In genomic region chr10:7547825-7548224, GRCh38 we compare ENCODE assay signal across 29 cellular contexts.
DNase-seq lines count a peak whose midpoint lies in the region; ATAC-seq and TF ChIP-seq lines count a peak whose summit lies in the region.
"Had no signal": no experiment of that assay in that cellular context is flagged by ENCODE, and none has a peak within 500 bp of the region (broad histone marks: within the 10 kb centered on the region; RNA-seq: fewer than 3 reads in every experiment).

No MANE protein-coding gene starts in this region.

- H3K27me3 ChIP-seq in body of pancreas, result no peaks in the 10 kb centered on the region
- H3K27me3 ChIP-seq in neuronal stem cell (ENCODE audit: control insufficient read depth in 3 of 3, insufficient read depth in 3 of 3, low read depth in 1 of 3, low read length in 3 of 3), result peaks cover 0 to 2% (median 0%) of the 10 kb centered on the region in 3 experiments
- no peaks in the 10 kb centered on the region for H3K27me3 ChIP-seq in thyroid gland
- H3K27me3 ChIP-seq: hepatocyte, ovary had no signal

- peak overlapping the region; percentile 16 for H3K18ac ChIP-seq in neuronal stem cell (ENCODE audit: low read length)

- H4K91ac ChIP-seq in neuronal stem cell (ENCODE audit: low read depth, low read length, poor library complexity), result no peak overlapping the region

- H3K36me3 ChIP-seq in body of pancreas (replicated peaks in 1 of 2; ENCODE audit: insufficient read depth in 1 of 2, low read depth in 2 of 2) (no peaks in the 10 kb centered on the region), neuronal stem cell (replicated peaks in 1 of 2; ENCODE audit: control insufficient read depth in 2 of 2, insufficient read depth in 2 of 2, low read length in 2 of 2) (no peaks in the 10 kb centered on the region), thyroid gland (no peaks in the 10 kb centered on the region)
- H3K36me3 ChIP-seq: ovary had no signal

- no peak overlapping the region for H3K9ac ChIP-seq in neuronal stem cell (ENCODE audit: low read depth, low read length, poor library complexity)

- H4K8ac ChIP-seq in neuronal stem cell (ENCODE audit: low read depth, low read length), result no peak overlapping the region

- H3K9me3 Mint-ChIP-seq in T-helper 2 cell treated with Interferon-gamma antibody and Interleukin-4, amounts not matched to agents 5 μg/mL and 100 μg/mL, for 36 hours, result no peaks in the 10 kb centered on the region
- H3K9me3 Mint-ChIP-seq: activated CD8-positive, alpha-beta T cell treated with anti-CD3 and anti-CD28 coated beads for 36 hours; activated naive CD4-positive, alpha-beta T cell treated with anti-CD3 and anti-CD28 coated beads, Interleukin-2, amount 10 ng/mL, durations not matched to agents 7 days and 5 days; activated T-helper 17 cell treated with anti-CD3 and anti-CD28 coated beads, Interleukin-2, amount 50 U/mL, for 72 hours; type B pancreatic cell had no signal

- H3K79me1 ChIP-seq in neuronal stem cell (ENCODE audit: low read depth, low read length), result no peaks in the 10 kb centered on the region

- H2BK120ac ChIP-seq in neuronal stem cell (ENCODE audit: low read depth, low read length), result no peak overlapping the region

- no peak for TF ChIP-seq POLR2A in body of pancreas (IDR thresholded peaks at IDR 0.05)
- no peak for TF ChIP-seq POLR2A in thyroid gland (IDR thresholded peaks at IDR 0.05)

- H2AFZ ChIP-seq in neuronal stem cell (ENCODE audit: low read length), result no peak overlapping the region
- H2AFZ ChIP-seq: hepatocyte, PC-9 had no signal

- no peak overlapping the region for H3K4ac ChIP-seq in neuronal stem cell (ENCODE audit: low read length)

- intact Hi-C loops in body of pancreas (cut with DNase I) (no loop called here), thyroid gland (cut with DNase I) (no loop called here)

- no peak overlapping the region for H2BK15ac ChIP-seq in neuronal stem cell (ENCODE audit: low read length)

- no peak for TF ChIP-seq CTCF in body of pancreas (IDR thresholded peaks at IDR 0.05)
- no peak for TF ChIP-seq CTCF in fibroblast of pulmonary artery (IDR thresholded peaks at IDR 0.05; ENCODE audit: low read length, missing control alignments)
- no peak for TF ChIP-seq CTCF in thyroid gland (IDR thresholded peaks at IDR 0.05)

- H3K4me3 Mint-ChIP-seq in T-helper 2 cell treated with Interferon-gamma antibody and Interleukin-4, amounts not matched to agents 5 μg/mL and 100 μg/mL, for 36 hours, result no peak overlapping the region
- H3K4me3 Mint-ChIP-seq: activated CD8-positive, alpha-beta T cell treated with anti-CD3 and anti-CD28 coated beads for 36 hours; activated naive CD4-positive, alpha-beta T cell treated with anti-CD3 and anti-CD28 coated beads, Interleukin-2, amount 10 ng/mL, durations not matched to agents 7 days and 5 days; activated T-helper 17 cell treated with anti-CD3 and anti-CD28 coated beads, Interleukin-2, amount 50 U/mL, for 72 hours; type B pancreatic cell had no signal

- ATAC-seq in body of pancreas (peak; percentile 36), GM18519 (IDR thresholded peaks at IDR 0.05; ENCODE audit: low FRiP score, unreplicated experiment) (no peak)
- ATAC-seq: activated CD8-positive, alpha-beta T cell treated with anti-CD3 and anti-CD28 coated beads for 36 hours; activated T-helper 17 cell treated with anti-CD3 and anti-CD28 coated beads, Interleukin-2, amount 50 U/mL, for 72 hours; GM12878 had no signal

- no peak overlapping the region for H2AK5ac ChIP-seq in neuronal stem cell (ENCODE audit: low read depth, low read length)

- no peaks in the 10 kb centered on the region for H3K9me3 ChIP-seq in body of pancreas
- no peaks in the 10 kb centered on the region for H3K9me3 ChIP-seq in neuronal stem cell (replicated peaks in 1 of 2; ENCODE audit: control insufficient read depth in 2 of 2, insufficient read depth in 1 of 2, low read depth in 1 of 2, low read length in 2 of 2)
- H3K9me3 ChIP-seq in thyroid gland, result no peaks in the 10 kb centered on the region
- H3K9me3 ChIP-seq: ovary had no signal

- no peak overlapping the region for H3K23ac ChIP-seq in neuronal stem cell (ENCODE audit: low read depth, low read length, poor library complexity)

- peaks cover 4% of the 10 kb centered on the region for H3K27me3 Mint-ChIP-seq in T-helper 2 cell treated with Interferon-gamma antibody and Interleukin-4, amounts not matched to agents 5 μg/mL and 100 μg/mL, for 36 hours (ENCODE audit: low read depth)
- H3K27me3 Mint-ChIP-seq: activated CD8-positive, alpha-beta T cell treated with anti-CD3 and anti-CD28 coated beads for 36 hours; activated T-helper 17 cell treated with anti-CD3 and anti-CD28 coated beads, Interleukin-2, amount 50 U/mL, for 72 hours had no signal

- H3K27ac ChIP-seq in body of pancreas, result peak overlapping the region in 2 of 4 donors; percentile 36 to 47
- no peak overlapping the region for H3K27ac ChIP-seq in neuronal stem cell (replicated peaks; ENCODE audit: low read length)
- H3K27ac ChIP-seq in thyroid gland, result peak overlapping the region in 2 of 3 donors; percentile 12 to 25
- H3K27ac ChIP-seq: C4-2B, epithelial cell of prostate, hepatocyte, HL-60, ovary, PC-9 had no signal

- no peak for DNase-seq in body of pancreas
- peak; percentile 31 for DNase-seq in fibroblast of pulmonary artery (ENCODE audit: low read depth)
- no peak for DNase-seq in neuronal stem cell (ENCODE audit: low spot score)
- no peak for DNase-seq in thyroid gland
- no peak for DNase-seq in NCI-H1694 (lab: John Stamatoyannopoulos, UW)
- DNase-seq in NCI-H345 (lab: John Stamatoyannopoulos, UW), result no peak
- DNase-seq in T-helper 2 cell treated with Interferon-gamma antibody and Interleukin-4, amounts not matched to agents 5 μg/mL and 100 μg/mL, for 36 hours (ENCODE audit: low spot score), result no peak
- DNase-seq: activated CD8-positive, alpha-beta T cell treated with anti-CD3 and anti-CD28 coated beads for 36 hours; activated naive CD4-positive, alpha-beta T cell treated with anti-CD3 and anti-CD28 coated beads, Interleukin-2, amount 10 ng/mL, durations not matched to agents 7 days and 5 days; COR-L47; effector memory CD4-positive, alpha-beta T cell; foreskin fibroblast; HCEC 1CT; KBM-7; kidney glomerular epithelial cell; NCI-H1105 treated with DMSO at 0.1 percent for 48 hours; NCI-H2081; NCI-H526; ovary; PC-9; stimulated activated CD4-positive, alpha-beta T cell treated with anti-CD3 and anti-CD28 coated beads, Interleukin-4, amount 100 ng/mL, for 1 hour had no signal

- no peak overlapping the region for H3K4me2 ChIP-seq in neuronal stem cell (ENCODE audit: insufficient read depth, low read length, poor library complexity, severe bottlenecking)
- H3K4me2 ChIP-seq: hepatocyte, PC-9 had no signal

- H3K14ac ChIP-seq in neuronal stem cell (ENCODE audit: low read length), result no peak overlapping the region

- H3K4me3 ChIP-seq in body of pancreas, result no peak overlapping the region
- no peak overlapping the region for H3K4me3 ChIP-seq in fibroblast of pulmonary artery (replicated peaks; ENCODE audit: low read depth, low read length)
- H3K4me3 ChIP-seq in neuronal stem cell (ENCODE audit: low read length in 2 of 2), result no peak overlapping the region
- H3K4me3 ChIP-seq in thyroid gland (replicated peaks in 1 of 3), result no peak overlapping the region
- H3K4me3 ChIP-seq: GM12878, hepatocyte, ovary, PC-9 had no signal

- 74 to 79% methylated on average over 6 of the region's 6 CpGs for WGBS in body of pancreas, 2 donors
- no CpG with 5 or more reads among the region's 6 CpGs for WGBS in neuronal stem cell (ENCODE audit: extremely low coverage in 2 of 2, insufficient read length in 2 of 2, insufficient replicate concordance in 1 of 2), 2 donors
- 31 to 47% methylated on average over 6 of the region's 6 CpGs for WGBS in thyroid gland, 2 donors

- no peaks in the 10 kb centered on the region for H3K36me3 Mint-ChIP-seq in T-helper 2 cell treated with Interferon-gamma antibody and Interleukin-4, amounts not matched to agents 5 μg/mL and 100 μg/mL, for 36 hours (ENCODE audit: low read depth)
- H3K36me3 Mint-ChIP-seq: activated naive CD4-positive, alpha-beta T cell treated with anti-CD3 and anti-CD28 coated beads, Interleukin-2, amount 10 ng/mL, durations not matched to agents 7 days and 5 days; type B pancreatic cell had no signal

- H3K4me1 Mint-ChIP-seq in T-helper 2 cell treated with Interferon-gamma antibody and Interleukin-4, amounts not matched to agents 5 μg/mL and 100 μg/mL, for 36 hours (ENCODE audit: low read depth), result no peaks in the 10 kb centered on the region
- H3K4me1 Mint-ChIP-seq: activated naive CD4-positive, alpha-beta T cell treated with anti-CD3 and anti-CD28 coated beads, Interleukin-2, amount 10 ng/mL, durations not matched to agents 7 days and 5 days; activated T-helper 17 cell treated with anti-CD3 and anti-CD28 coated beads, Interleukin-2, amount 50 U/mL, for 72 hours had no signal

- H3K4me1 ChIP-seq in body of pancreas, result peaks cover 21% of the 10 kb centered on the region
- H3K4me1 ChIP-seq in neuronal stem cell (ENCODE audit: control insufficient read depth in 2 of 2, insufficient read depth in 1 of 2, low read depth in 1 of 2, low read length in 2 of 2), result peaks cover 0 to 10% of the 10 kb centered on the region in 2 donors
- H3K4me1 ChIP-seq in thyroid gland, result no peaks in the 10 kb centered on the region

- H3K27ac Mint-ChIP-seq in T-helper 2 cell treated with Interferon-gamma antibody and Interleukin-4, amounts not matched to agents 5 μg/mL and 100 μg/mL, for 36 hours, result no peak overlapping the region
- H3K27ac Mint-ChIP-seq: activated CD8-positive, alpha-beta T cell treated with anti-CD3 and anti-CD28 coated beads for 36 hours; activated naive CD4-positive, alpha-beta T cell treated with anti-CD3 and anti-CD28 coated beads, Interleukin-2, amount 10 ng/mL, durations not matched to agents 7 days and 5 days; activated T-helper 17 cell treated with anti-CD3 and anti-CD28 coated beads, Interleukin-2, amount 50 U/mL, for 72 hours; type B pancreatic cell had no signal

- H2BK5ac ChIP-seq in neuronal stem cell (ENCODE audit: low read length), result no peak overlapping the region

- H2BK12ac ChIP-seq in neuronal stem cell (ENCODE audit: low read length), result no peak overlapping the region
